In the genomic region with DNA sequence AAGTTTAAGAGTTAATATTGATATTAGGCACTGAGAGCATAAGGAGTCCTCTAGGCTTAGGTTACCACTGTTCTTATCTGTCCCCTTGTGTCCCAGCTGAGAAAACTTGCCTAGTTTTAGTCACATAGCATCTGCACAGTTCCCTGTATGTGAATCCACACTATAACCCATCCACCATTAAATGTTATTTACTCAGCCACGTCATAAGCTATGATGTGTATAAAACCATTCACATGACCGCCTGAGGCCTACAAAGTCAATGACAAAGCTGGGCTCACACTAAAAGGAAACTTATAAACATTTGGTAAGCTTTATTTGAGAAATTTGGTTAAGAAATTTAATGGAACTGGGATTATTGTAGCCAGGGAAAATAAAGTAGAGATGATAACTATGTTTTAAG, we compare ENCODE assay signal across 31 cellular contexts. TPM values are rescaled to one million over a fixed set of nuclear protein-coding genes. Genes with fewer than 3 reads are reported as not detected.
"Had no signal": no experiment of that assay in that cellular context is flagged by ENCODE, and none has a peak within 500 bp of the region (broad histone marks: within the 10 kb centered on the region; RNA-seq: fewer than 3 reads in every experiment).

No MANE protein-coding gene starts in this region.

- H3K9me3 Mint-ChIP-seq: type B pancreatic cell had no signal

- H3K27ac Mint-ChIP-seq: effector memory CD8-positive, alpha-beta T cell; naive thymus-derived CD4-positive, alpha-beta T cell; nephron; neural progenitor cell; progenitor cell of endocrine pancreas; stimulated activated memory B cell treated with anti-CD40 and anti-IgM and Interleukin-4, amounts not matched to agents 10 μg/mL and 1 μg/mL and 100 μg/mL, for 72 hours; type B pancreatic cell had no signal

- H3K36me3 Mint-ChIP-seq: neural progenitor cell; stimulated activated memory B cell treated with anti-CD40 and anti-IgM and Interleukin-4, amounts not matched to agents 10 μg/mL and 1 μg/mL and 100 μg/mL, for 72 hours; type B pancreatic cell had no signal

- H3K27me3 Mint-ChIP-seq: effector memory CD8-positive, alpha-beta T cell; naive thymus-derived CD4-positive, alpha-beta T cell; progenitor cell of endocrine pancreas; stimulated activated memory B cell treated with anti-CD40 and anti-IgM and Interleukin-4, amounts not matched to agents 10 μg/mL and 1 μg/mL and 100 μg/mL, for 72 hours had no signal

- H3K4me3 Mint-ChIP-seq: effector memory CD8-positive, alpha-beta T cell; naive thymus-derived CD4-positive, alpha-beta T cell; nephron; neural progenitor cell; stimulated activated memory B cell treated with anti-CD40 and anti-IgM and Interleukin-4, amounts not matched to agents 10 μg/mL and 1 μg/mL and 100 μg/mL, for 72 hours; type B pancreatic cell had no signal

- ATAC-seq: effector memory CD8-positive, alpha-beta T cell; esophagus mucosa; gastroesophageal sphincter; heart left ventricle; left lobe of liver; naive thymus-derived CD4-positive, alpha-beta T cell; stimulated activated memory B cell treated with anti-CD40 and anti-IgM and Interleukin-4, amounts not matched to agents 10 μg/mL and 1 μg/mL and 100 μg/mL, for 72 hours; stimulated activated naive CD8-positive, alpha-beta T cell treated with anti-CD3 and anti-CD28 coated beads, Interleukin-15, Interleukin-2, amounts not matched to agents 100 U/mL and 50 U/mL, for 24 hours had no signal

- DNase-seq: cortex of kidney; effector memory CD8-positive, alpha-beta T cell; foreskin fibroblast; heart left ventricle; kidney; mesenchymal stem cell; midbrain; naive thymus-derived CD4-positive, alpha-beta T cell; spleen; stimulated activated CD4-positive, alpha-beta T cell treated with anti-CD3 and anti-CD28 coated beads, Interleukin-4, amount 100 ng/mL, for 4 hours; stimulated activated naive CD8-positive, alpha-beta T cell treated with anti-CD3 and anti-CD28 coated beads, Interleukin-15, Interleukin-2, amounts not matched to agents 100 U/mL and 50 U/mL, for 24 hours; substantia nigra; testis; tibial artery had no signal

- H3K4me3 ChIP-seq: gastroesophageal sphincter, heart left ventricle, hepatocyte, neural progenitor cell, right atrium auricular region, skin epidermis, spleen, testis, tibial artery had no signal

- H3K4me1 Mint-ChIP-seq: naive thymus-derived CD4-positive, alpha-beta T cell; nephron; neural progenitor cell; stimulated activated memory B cell treated with anti-CD40 and anti-IgM and Interleukin-4, amounts not matched to agents 10 μg/mL and 1 μg/mL and 100 μg/mL, for 72 hours had no signal

RNA-seq across cellular contexts. Expression of a gene that starts 59.2 kb away (rescaled TPM):
- total RNA-seq: dermis microvascular lymphatic vessel endothelial cell; esophagus mucosa; gastroesophageal sphincter; heart left ventricle; kidney; left lobe of liver; liver; lung microvascular endothelial cell; mucosa of gallbladder; naive thymus-derived CD4-positive, alpha-beta T cell; osteoblast; progenitor cell of endocrine pancreas; right atrium auricular region; spleen; testis; urinary bladder had no signal
